8 cellular contexts compared by ENCODE assay signal in genomic region chr11:62786318-62787004, GRCh38. TPM values are rescaled to one million over a fixed set of nuclear protein-coding genes. Genes with fewer than 3 reads are reported as not detected.
A peak's percentile ranks its signal among the peaks of the same experiment; 100 is the strongest.
DNase-seq lines count a peak whose midpoint lies in the region; ATAC-seq and TF ChIP-seq lines count a peak whose summit lies in the region.

No MANE protein-coding gene starts in this region.

- H3K27me3 ChIP-seq in adrenal gland (no peaks in the 10 kb centered on the region), heart left ventricle (no peaks in the 10 kb centered on the region)

- H3K4me1 ChIP-seq in adrenal gland (replicated peaks in 1 of 2) (peaks cover 30 to 37% of the 10 kb centered on the region in 2 donors), heart left ventricle (peaks cover 6 to 49% (median 41%) of the 10 kb centered on the region in 12 donors)

- H3K27ac ChIP-seq in adrenal gland (peak overlapping the region; percentile 87 to 99 (median 99)), heart left ventricle (peak overlapping the region; percentile 88 to 100 (median 98))

- WGBS in adrenal gland, 4 donors: 1 to 17% (median 2%) methylated on average over 2 to 51 of the region's 51 CpGs
- 1% methylated on average over 21 to 51 of the region's 51 CpGs for WGBS in heart left ventricle, 4 donors

- no peaks in the 10 kb centered on the region for H3K27me3 Mint-ChIP-seq in T-cell
- H3K27me3 Mint-ChIP-seq in type B pancreatic cell: no peaks in the 10 kb centered on the region

- H3K4me3 Mint-ChIP-seq in T-cell: peak overlapping the region; percentile 82 to 91 (median 85)
- peak overlapping the region; percentile 87 for H3K4me3 Mint-ChIP-seq in type B pancreatic cell

- DNase-seq in GM12864 (ENCODE audit: low read depth) (peak; percentile 59), NCI-H1105 treated with DMSO at 0.1 percent for 48 hours (lab: John Stamatoyannopoulos, UW) (peak; percentile 80), T-cell (peak; percentile 55 to 86 (median 76)), adrenal gland (peak; percentile 88 to 96 (median 91)), heart left ventricle (peak; percentile 90 to 93 (median 91)), posterior cingulate gyrus (peak; percentile 74 to 98 (median 82)), type B pancreatic cell (ENCODE audit: extremely low spot score, unreplicated experiment) (peak; percentile 91)

- intact Hi-C loops in adrenal gland (cut with DNase I) (loop anchor here in 1 of 2 donors (5.0 kb wide), 1 partner anchor 76 kb away; no protein-coding TSS in a partner anchor), heart left ventricle (cut with DNase I) (loop anchor here (1.0 to 5.0 kb wide), 10 partner anchors 16 to 96 kb away; partner anchors contain the start of genes NXF1 (in 1 of the 10), SLC3A2 (in 1 of the 10), STX5 (in 1 of the 10) and TAF6L (in 1 of the 10)), posterior cingulate gyrus (cut with DNase I) (loop anchor here (1.0 to 5.0 kb wide), 4 partner anchors 14 to 96 kb away; partner anchors contain the start of gene SLC3A2)

- no peaks in the 10 kb centered on the region for H3K9me3 Mint-ChIP-seq in T-cell
- no peaks in the 10 kb centered on the region for H3K9me3 Mint-ChIP-seq in type B pancreatic cell

- H3K36me3 Mint-ChIP-seq in T-cell (peaks cover 16% of the 10 kb centered on the region), type B pancreatic cell (peaks cover 9% of the 10 kb centered on the region)

- H3K4me1 Mint-ChIP-seq in T-cell: peaks cover 34 to 45% (median 42%) of the 10 kb centered on the region in 3 donors
- H3K4me1 Mint-ChIP-seq in type B pancreatic cell (ENCODE audit: unreplicated experiment): peaks cover 18% of the 10 kb centered on the region

- peaks cover 0 to 25% of the 10 kb centered on the region in 2 donors for H3K36me3 ChIP-seq in adrenal gland (replicated peaks in 1 of 2)
- peaks cover 0 to 50% (median 35%) of the 10 kb centered on the region in 9 donors for H3K36me3 ChIP-seq in heart left ventricle

- H3K27ac Mint-ChIP-seq in T-cell (peak overlapping the region; percentile 93 to 95), type B pancreatic cell (peak overlapping the region; percentile 88)

- POLR2A ChIA-PET in T-cell (lab: Charles Lee): interaction anchor here (0.6 to 4.0 kb wide), 10 partner anchors 14 to 121 kb away, joined by 3 to 23 read pairs (median 5); partner anchors contain the start of genes C11orf98 (in 1 of the 2), CSKMT (in 1 of the 2), HNRNPUL2 (in 1 of the 2) and STX5 (in 1 of the 2)

- CTCF ChIA-PET in T-cell (lab: Charles Lee): interaction anchor here (0.6 to 3.4 kb wide), 26 partner anchors 12 to 362 kb away, joined by 3 to 32 read pairs (median 4); partner anchors contain the start of genes C11orf98 (in 1 of the 2), CSKMT (in 1 of the 2), HNRNPUL2 (in 1 of the 2) and NXF1 (in 1 of the 2)

- peak overlapping the region; percentile 82 for H3K4me3 ChIP-seq in GM12864 (ENCODE audit: low read depth, low read length)
- peak overlapping the region; percentile 63 to 96 (median 86) for H3K4me3 ChIP-seq in adrenal gland
- peak overlapping the region; percentile 83 to 100 (median 92) for H3K4me3 ChIP-seq in heart left ventricle

- H3K9me3 ChIP-seq in adrenal gland (replicated peaks in 1 of 3) (no peaks in the 10 kb centered on the region), heart left ventricle (no peaks in the 10 kb centered on the region)

- ATAC-seq in HG02642 (IDR thresholded peaks at IDR 0.05; ENCODE audit: poor library complexity, unreplicated experiment): peak; percentile 67
- ATAC-seq in T-cell (replicated peaks in 1 of 4): peak; percentile 69 to 76 (median 72)
- peak; percentile 55 to 85 (median 84) for ATAC-seq in heart left ventricle

- TF ChIP-seq POLR2A in adrenal gland (IDR thresholded peaks at IDR 0.05) (no peak), heart left ventricle (IDR thresholded peaks at IDR 0.05) (no peak)

- TF ChIP-seq CTCF in GM12864 (IDR thresholded peaks at IDR 0.05; ENCODE audit: low read depth, low read length, missing control alignments) (peak; percentile 99), adrenal gland (IDR thresholded peaks at IDR 0.05) (peak; percentile 91 to 98 (median 94)), heart left ventricle (IDR thresholded peaks at IDR 0.05) (peak in 11 of 12 donors; percentile 92 to 98 (median 94)), type B pancreatic cell (conservative IDR thresholded peaks at IDR 0.05) (peak; percentile 92)

RNA-seq across cellular contexts. Expression of gene TMEM179B, which starts 0.7 kb away (rescaled TPM):
- total RNA-seq in T-cell (10 to 100 TPM; 27.7 to 53.3 (median 46.5) TPM), adrenal gland (100 to 1,000 TPM in 3 of 8 donors, 10 to 100 TPM in 5; 55.4 to 217 (median 81.6) TPM), heart left ventricle (10 to 100 TPM; 14.7 to 46.0 (median 19.4) TPM), type B pancreatic cell (ENCODE audit: low replicate concordance) (41.1 and 53.1 TPM in 2 replicates)
- polyA plus RNA-seq in adrenal gland (10 to 100 TPM; 37.2 to 97.7 (median 66.6) TPM), heart left ventricle (10 to 100 TPM; 23.8 to 47.3 TPM)

RNA-seq across cellular contexts. Expression of gene TMEM223, which starts 5.3 kb away (rescaled TPM):
- total RNA-seq in T-cell (10 to 100 TPM; 11.2 to 27.6 (median 23.0) TPM), adrenal gland (10 to 100 TPM; 12.6 to 49.1 (median 22.8) TPM), heart left ventricle (10 to 100 TPM; 19.0 to 52.3 (median 25.9) TPM), type B pancreatic cell (ENCODE audit: low replicate concordance) (21.9 and 23.3 TPM in 2 replicates)
- polyA plus RNA-seq in adrenal gland (10 to 100 TPM; 32.0 to 41.3 (median 32.5) TPM), heart left ventricle (10 to 100 TPM; 26.3 to 55.6 TPM)

RNA-seq across cellular contexts. Expression of gene TAF6L, which starts 15.3 kb away (rescaled TPM):
- total RNA-seq in T-cell (10 to 100 TPM; 15.1 to 29.5 (median 29.0) TPM), adrenal gland (10 to 100 TPM; 18.3 to 42.3 (median 25.5) TPM), heart left ventricle (10 to 100 TPM in 3 of 9 donors, 1 to 10 TPM in 6; 7.1 to 19.5 (median 9.3) TPM), type B pancreatic cell (ENCODE audit: low replicate concordance) (23.8 and 37.6 TPM in 2 replicates)
- polyA plus RNA-seq in adrenal gland (10 to 100 TPM; 10.8 to 98.1 (median 41.2) TPM), heart left ventricle (10 to 100 TPM; 12.7 to 12.9 TPM)

RNA-seq across cellular contexts. Expression of gene NXF1, which starts 18.8 kb away (rescaled TPM):
- total RNA-seq in T-cell (100 to 1,000 TPM; 160 to 321 (median 169) TPM), adrenal gland (100 to 1,000 TPM in 1 of 8 donors, 10 to 100 TPM in 7; 32.8 to 134 (median 67.7) TPM), heart left ventricle (10 to 100 TPM; 28.5 to 51.7 (median 34.1) TPM), type B pancreatic cell (ENCODE audit: low replicate concordance) (111 TPM in 2 replicates)
- polyA plus RNA-seq in adrenal gland (100 to 1,000 TPM in 2 of 3 donors, 10 to 100 TPM in 1; 87.0 to 274 (median 231) TPM), heart left ventricle (10 to 100 TPM; 40.7 to 63.4 TPM)

RNA-seq across cellular contexts. Expression of gene POLR2G, which starts 25.1 kb away (rescaled TPM):
- total RNA-seq in T-cell (10 to 100 TPM; 65.6 to 84.8 (median 76.1) TPM), adrenal gland (10 to 100 TPM; 58.2 to 90.5 (median 79.7) TPM), heart left ventricle (10 to 100 TPM; 32.6 to 61.2 (median 43.8) TPM), type B pancreatic cell (ENCODE audit: low replicate concordance) (68.8 and 98.7 TPM in 2 replicates)
- polyA plus RNA-seq in adrenal gland (100 to 1,000 TPM in 2 of 3 donors, 10 to 100 TPM in 1; 67.6 to 109 (median 108) TPM), heart left ventricle (100 to 1,000 TPM in 1 of 2 donors, 10 to 100 TPM in 1; 43.6 to 106 TPM)

Comparison
In these comparisons a context has a peak if more than half of its experiments do, and no peak if none do; other contexts are left out.
1. Peak in every context shown above with its lines: DNase-seq, ATAC-seq, H3K4me3 ChIP-seq and H3K27ac ChIP-seq.